23 cellular contexts compared by ENCODE assay signal in genomic region chr3:29466442-29466841, GRCh38.
"Had no signal": no experiment of that assay in that cellular context is flagged by ENCODE, and none has a peak within 500 bp of the region (broad histone marks: within the 10 kb centered on the region; RNA-seq: fewer than 3 reads in every experiment).

No MANE protein-coding gene starts in this region.

- H3K4me3 Mint-ChIP-seq: activated naive CD8-positive, alpha-beta T cell treated with anti-CD3 and anti-CD28 coated beads for 36 hours; activated T-helper 17 cell treated with anti-CD3 and anti-CD28 coated beads, Interleukin-2, amount 50 U/mL, for 72 hours; memory B cell; nephron; T-helper 2 cell treated with Interferon-gamma antibody and Interleukin-4, amounts not matched to agents 5 μg/mL and 100 μg/mL, for 36 hours; type B pancreatic cell had no signal

- H3K27ac ChIP-seq: coronary artery, esophagus squamous epithelium, gastroesophageal sphincter, parathyroid adenoma, spleen, testis, vagina, WERI-Rb-1 had no signal

- H3K27me3 Mint-ChIP-seq: activated T-helper 17 cell treated with anti-CD3 and anti-CD28 coated beads, Interleukin-2, amount 50 U/mL, for 72 hours; memory B cell; type B pancreatic cell had no signal

- H3K4me3 ChIP-seq: coronary artery, esophagus squamous epithelium, gastroesophageal sphincter, spleen, testis, vagina had no signal

- H3K79me2 ChIP-seq: parathyroid adenoma had no signal

- H3K4me1 ChIP-seq: esophagus squamous epithelium, parathyroid adenoma, spleen, testis had no signal

- H2AFZ ChIP-seq: parathyroid adenoma had no signal

- H3K9me3 ChIP-seq: esophagus squamous epithelium, gastroesophageal sphincter, spleen, testis, vagina had no signal

- H3K9ac ChIP-seq: parathyroid adenoma had no signal

- H3K36me3 Mint-ChIP-seq: activated naive CD8-positive, alpha-beta T cell treated with anti-CD3 and anti-CD28 coated beads for 36 hours; memory B cell had no signal

- H3K4me1 Mint-ChIP-seq: activated naive CD8-positive, alpha-beta T cell treated with anti-CD3 and anti-CD28 coated beads for 36 hours; activated T-helper 17 cell treated with anti-CD3 and anti-CD28 coated beads, Interleukin-2, amount 50 U/mL, for 72 hours; memory B cell had no signal

- H3K27ac Mint-ChIP-seq: activated naive CD8-positive, alpha-beta T cell treated with anti-CD3 and anti-CD28 coated beads for 36 hours; activated T-helper 17 cell treated with anti-CD3 and anti-CD28 coated beads, Interleukin-2, amount 50 U/mL, for 72 hours; memory B cell; T-helper 2 cell treated with Interferon-gamma antibody and Interleukin-4, amounts not matched to agents 5 μg/mL and 100 μg/mL, for 36 hours; type B pancreatic cell had no signal

- H3K27me3 ChIP-seq: esophagus squamous epithelium, gastroesophageal sphincter, spleen, testis, vagina had no signal

- H3K9me3 Mint-ChIP-seq: activated naive CD8-positive, alpha-beta T cell treated with anti-CD3 and anti-CD28 coated beads for 36 hours; activated T-helper 17 cell treated with anti-CD3 and anti-CD28 coated beads, Interleukin-2, amount 50 U/mL, for 72 hours; memory B cell; nephron; T-helper 2 cell treated with Interferon-gamma antibody and Interleukin-4, amounts not matched to agents 5 μg/mL and 100 μg/mL, for 36 hours; type B pancreatic cell had no signal

- DNase-seq: activated CD4-positive, alpha-beta T cell treated with anti-CD3 and anti-CD28 coated beads, Interleukin-2, amount 50 U/mL, for 1 hour; activated CD4-positive, CD25-positive, alpha-beta regulatory T cell treated with anti-CD3 and anti-CD28 coated beads, Interleukin-2, amount 50 U/mL, for 72 hours; activated naive CD4-positive, alpha-beta T cell; activated naive CD8-positive, alpha-beta T cell treated with anti-CD3 and anti-CD28 coated beads for 36 hours; activated T-cell treated with anti-CD3 and anti-CD28 coated beads, Interleukin-2, amount 50 U/mL, for 1 hour; central memory CD4-positive, alpha-beta T cell; esophagus squamous epithelium; head of caudate nucleus; hypothalamus; spleen; stimulated activated CD4-positive, alpha-beta T cell treated with anti-CD3 and anti-CD28 coated beads, Interleukin-4, amount 100 ng/mL, for 1 hour; stimulated activated naive CD4-positive, alpha-beta T cell; WERI-Rb-1 had no signal

- H3K36me3 ChIP-seq: esophagus squamous epithelium, gastroesophageal sphincter, spleen, vagina, WERI-Rb-1 had no signal
